ENCODE assay signal across 14 cellular contexts in genomic region chr9:68515304-68516017, GRCh38. TPM values are rescaled to one million over a fixed set of nuclear protein-coding genes. Genes with fewer than 3 reads are reported as not detected.
DNase-seq lines count a peak whose midpoint lies in the region; ATAC-seq and TF ChIP-seq lines count a peak whose summit lies in the region.
"Had no signal": no experiment of that assay in that cellular context is flagged by ENCODE, and none has a peak within 500 bp of the region (broad histone marks: within the 10 kb centered on the region; RNA-seq: fewer than 3 reads in every experiment).

No MANE protein-coding gene starts in this region.

- peak in 1 of 2 donors; percentile 22 for TF ChIP-seq POLR2A in uterus (IDR thresholded peaks at IDR 0.05)

- no peak overlapping the region for H3K14ac ChIP-seq in mesenchymal stem cell (ENCODE audit: low read length in 2 of 2)

- peak; percentile 51 for DNase-seq in SIG-M5 treated with dmso at 0.1 percent for 504 hours (lab: John Stamatoyannopoulos, UW; ENCODE audit: unreplicated experiment)
- DNase-seq in SIG-M5 (lab: John Stamatoyannopoulos, UW): no peak
- DNase-seq in fibroblast of lung (ENCODE audit: low read depth in 2 of 2): peak in 1 of 2 donors; percentile 97
- peak; percentile 86 for DNase-seq in mesenchymal stem cell
- DNase-seq in uterus: peak in 1 of 2 donors; percentile 63
- no peak for DNase-seq in T-helper 2 cell
- no peak for DNase-seq in RPMI8226
- DNase-seq: MG63, midbrain, NCI-H510A had no signal

- no peak overlapping the region for H3K27ac Mint-ChIP-seq in activated T-helper 17 cell treated with anti-CD3 and anti-CD28 coated beads, Interleukin-2, amount 50 U/mL, for 72 hours

- no peak overlapping the region for H3K4me3 Mint-ChIP-seq in activated T-helper 17 cell treated with anti-CD3 and anti-CD28 coated beads, Interleukin-2, amount 50 U/mL, for 72 hours

- no peak overlapping the region for H3K9ac ChIP-seq in fibroblast of lung (ENCODE audit: insufficient read depth, low read length)
- no peak overlapping the region for H3K9ac ChIP-seq in mesenchymal stem cell (ENCODE audit: low read length)

- no peaks in the 10 kb centered on the region for H3K4me1 Mint-ChIP-seq in activated T-helper 17 cell treated with anti-CD3 and anti-CD28 coated beads, Interleukin-2, amount 50 U/mL, for 72 hours

- WGBS in mesenchymal stem cell: 81% methylated on average over 3 of the region's 4 CpGs

- no peak overlapping the region for H3K18ac ChIP-seq in mesenchymal stem cell (ENCODE audit: low read depth in 1 of 2, low read length in 2 of 2)

- H3K79me1 ChIP-seq in mesenchymal stem cell (replicated peaks; ENCODE audit: low read length, poor library complexity, severe bottlenecking): no peaks in the 10 kb centered on the region

- H3K79me2 ChIP-seq in fibroblast of lung (ENCODE audit: control insufficient read depth, insufficient read depth, low read length): no peaks in the 10 kb centered on the region

- no peaks in the 10 kb centered on the region for H3K9me3 Mint-ChIP-seq in activated T-helper 17 cell treated with anti-CD3 and anti-CD28 coated beads, Interleukin-2, amount 50 U/mL, for 72 hours

- H2BK12ac ChIP-seq in mesenchymal stem cell (ENCODE audit: low read length in 2 of 2): no peak overlapping the region

- H2BK120ac ChIP-seq in mesenchymal stem cell (ENCODE audit: low read depth, low read length): no peak overlapping the region

- no peaks in the 10 kb centered on the region for H4K20me1 ChIP-seq in fibroblast of lung (ENCODE audit: control insufficient read depth, extremely low read depth, insufficient read depth, low read length)

- H2AFZ ChIP-seq in fibroblast of lung (ENCODE audit: low read length): no peak overlapping the region
- H2AFZ ChIP-seq in mesenchymal stem cell (ENCODE audit: low read depth, low read length): no peak overlapping the region

- no peaks in the 10 kb centered on the region for H3K27me3 ChIP-seq in fibroblast of lung (ENCODE audit: control insufficient read depth, insufficient read depth, low read length)
- no peaks in the 10 kb centered on the region for H3K27me3 ChIP-seq in mesenchymal stem cell (ENCODE audit: control insufficient read depth in 1 of 2, insufficient read depth in 1 of 2, low read length in 2 of 2)
- no peaks in the 10 kb centered on the region for H3K27me3 ChIP-seq in uterus
- H3K27me3 ChIP-seq: MG63 had no signal

- no peak overlapping the region for H2BK15ac ChIP-seq in mesenchymal stem cell (ENCODE audit: low read depth, poor library complexity, severe bottlenecking)

- H3K23ac ChIP-seq in mesenchymal stem cell (ENCODE audit: low read length in 2 of 2): no peak overlapping the region

- H2AK5ac ChIP-seq in mesenchymal stem cell (ENCODE audit: low read length, severe bottlenecking): no peak overlapping the region

- H3K4me1 ChIP-seq in fibroblast of lung (ENCODE audit: control insufficient read depth, extremely low read depth, insufficient read depth, low read length) (peaks cover 8% of the 10 kb centered on the region), mesenchymal stem cell (ENCODE audit: control insufficient read depth, insufficient read depth, low read depth, low read length) (peaks cover 1% of the 10 kb centered on the region), uterus (no peaks in the 10 kb centered on the region)

- H3K36me3 Mint-ChIP-seq in activated T-helper 17 cell treated with anti-CD3 and anti-CD28 coated beads, Interleukin-2, amount 50 U/mL, for 72 hours (ENCODE audit: low read depth): no peaks in the 10 kb centered on the region

- H2BK5ac ChIP-seq in mesenchymal stem cell (ENCODE audit: low read depth, low read length, poor library complexity, severe bottlenecking): no peak overlapping the region

- no peaks in the 10 kb centered on the region for H3K9me3 ChIP-seq in fibroblast of lung (ENCODE audit: control insufficient read depth, insufficient read depth, low read depth, low read length)
- peaks cover 4% of the 10 kb centered on the region for H3K9me3 ChIP-seq in mesenchymal stem cell (ENCODE audit: control insufficient read depth, low read length)
- no peaks in the 10 kb centered on the region for H3K9me3 ChIP-seq in uterus
- H3K9me3 ChIP-seq: MG63 had no signal

- H3K27ac ChIP-seq in fibroblast of lung (ENCODE audit: insufficient read depth, low read length) (peak overlapping the region; percentile 11), mesenchymal stem cell (ENCODE audit: low read length, poor library complexity, severe bottlenecking) (no peak overlapping the region), uterus (peak overlapping the region; percentile 51 to 66)

- H3K36me3 ChIP-seq in fibroblast of lung (ENCODE audit: control insufficient read depth, insufficient read depth, low read length): no peaks in the 10 kb centered on the region
- no peaks in the 10 kb centered on the region for H3K36me3 ChIP-seq in mesenchymal stem cell (ENCODE audit: control insufficient read depth in 1 of 2, insufficient read depth in 2 of 2, low read depth in 1 of 2, low read length in 2 of 2)
- H3K36me3 ChIP-seq in uterus: no peaks in the 10 kb centered on the region
- H3K36me3 ChIP-seq: MG63 had no signal

- H4K8ac ChIP-seq in mesenchymal stem cell (ENCODE audit: low read length): no peak overlapping the region

- no peak overlapping the region for H3K4ac ChIP-seq in mesenchymal stem cell (ENCODE audit: low read depth in 1 of 2, low read length in 2 of 2)

- TF ChIP-seq CTCF in fibroblast of lung (conservative IDR thresholded peaks at IDR 0.05 in 1 of 2, IDR thresholded peaks at IDR 0.05 in 1 of 2; ENCODE audit: low read depth in 1 of 2, low read length in 2 of 2) (no peak), uterus (IDR thresholded peaks at IDR 0.05) (no peak)

- no peak overlapping the region for H3K4me3 ChIP-seq in fibroblast of lung (replicated peaks in 1 of 4; ENCODE audit: control extremely low read depth in 1 of 4, insufficient read depth in 1 of 4, low read depth in 3 of 4, low read length in 4 of 4)
- no peak overlapping the region for H3K4me3 ChIP-seq in mesenchymal stem cell (ENCODE audit: insufficient read depth in 1 of 2, low read depth in 1 of 2, low read length in 2 of 2)
- H3K4me3 ChIP-seq in uterus: no peak overlapping the region
- H3K4me3 ChIP-seq: MG63 had no signal

- ATAC-seq in activated T-helper 17 cell treated with anti-CD3 and anti-CD28 coated beads, Interleukin-2, amount 50 U/mL, for 72 hours (replicated peaks): no peak

- H4K91ac ChIP-seq in mesenchymal stem cell (ENCODE audit: low read length): no peak overlapping the region

- peaks cover 8% of the 10 kb centered on the region for H3K27me3 Mint-ChIP-seq in activated T-helper 17 cell treated with anti-CD3 and anti-CD28 coated beads, Interleukin-2, amount 50 U/mL, for 72 hours

- H3K4me2 ChIP-seq in fibroblast of lung (ENCODE audit: extremely low read depth, insufficient read depth, low read length) (peak overlapping the region; percentile 29), mesenchymal stem cell (ENCODE audit: low read length, poor library complexity, severe bottlenecking) (no peak overlapping the region)

- intact Hi-C loops in uterus (cut with DNase I; ENCODE audit: low total_unique reads): no loop called here

RNA-seq across cellular contexts. Expression of gene TMEM252, which starts 25.2 kb away (rescaled TPM):
- total RNA-seq in fibroblast of lung (not detected in 2 replicates), uterus (under 1 TPM in 1 of 4 donors, not detected in 3; 0.69 TPM)
- polyA plus RNA-seq in fibroblast of lung: not detected in 2 replicates
- polyA plus RNA-seq in fibroblast of lung (2012): 0.23 and 0.37 TPM in 2 replicates
- polyA minus RNA-seq in fibroblast of lung (ENCODE audit: low replicate concordance): not detected in 2 replicates
- polyA plus RNA-seq in mesenchymal stem cell (2013, experiment 1 of 2): not detected
- polyA plus RNA-seq in mesenchymal stem cell (2013, experiment 2 of 2): not detected
- total RNA-seq in activated T-helper 17 cell treated with anti-CD3 and anti-CD28 coated beads, Interleukin-2, amount 50 U/mL, for 72 hours: not detected
- total RNA-seq: A172, pulmonary artery endothelial cell, RPMI7951 had no signal

Comparison
In these comparisons a context has a peak if more than half of its experiments do, and no peak if none do; other contexts are left out.
1. DNase-seq: peak in SIG-M5 treated with dmso at 0.1 percent for 504 hours (single experiment) and mesenchymal stem cell (single experiment); none in SIG-M5 (single experiment), T-helper 2 cell (0 of 5) and RPMI8226 (single experiment).